8 cellular contexts compared by ENCODE assay signal in genomic region chr1:201955009-201955749, GRCh38. TPM values are rescaled to one million over a fixed set of nuclear protein-coding genes. Genes with fewer than 3 reads are reported as not detected.
A peak's percentile ranks its signal among the peaks of the same experiment; 100 is the strongest.
DNase-seq lines count a peak whose midpoint lies in the region; ATAC-seq and TF ChIP-seq lines count a peak whose summit lies in the region.

TIMM17A (plus strand) TSS chr1:201955503; CDS start chr1:201955527, 24 bp downstream.

- peak; percentile 99 for ATAC-seq in HG02588 (IDR thresholded peaks at IDR 0.05; ENCODE audit: unreplicated experiment)
- peak; percentile 100 for ATAC-seq in SK-N-SH treated with all-trans-retinoic acid at 6 μM for 48 hours

- H3K4me3 Mint-ChIP-seq in activated naive CD4-positive, alpha-beta T cell treated with anti-CD3 and anti-CD28 coated beads, Interleukin-2, amount 50 U/mL, for 24 hours, result peak within 1 kb of the TSS; percentile 89

- H3K36me3 ChIP-seq in GM06990 (ENCODE audit: control insufficient read depth, insufficient read depth, low read length), result peaks cover 3% of the 10 kb centered on the region

- peak within 1 kb of the TSS; percentile 92 for H3K27ac Mint-ChIP-seq in activated naive CD4-positive, alpha-beta T cell treated with anti-CD3 and anti-CD28 coated beads, Interleukin-2, amount 50 U/mL, for 24 hours

- H3K27ac ChIP-seq in temporal lobe (ENCODE audit: low read depth, low read length), result peak within 1 kb of the TSS; percentile 66

- H3K4me3 ChIP-seq in GM06990 (replicated peaks; ENCODE audit: low read depth, low read length), result peak within 1 kb of the TSS; percentile 97

- H3K36me3 Mint-ChIP-seq in activated naive CD4-positive, alpha-beta T cell treated with anti-CD3 and anti-CD28 coated beads, Interleukin-2, amount 50 U/mL, for 24 hours, result peaks cover 10% of the 10 kb centered on the region

- no peaks in the 10 kb centered on the region for H3K9me3 Mint-ChIP-seq in activated naive CD4-positive, alpha-beta T cell treated with anti-CD3 and anti-CD28 coated beads, Interleukin-2, amount 50 U/mL, for 24 hours

- H3K4me1 Mint-ChIP-seq in activated naive CD4-positive, alpha-beta T cell treated with anti-CD3 and anti-CD28 coated beads, Interleukin-2, amount 50 U/mL, for 24 hours, result peaks cover 20% of the 10 kb centered on the region

- H3K27me3 ChIP-seq in GM06990 (replicated peaks; ENCODE audit: control insufficient read depth, insufficient read depth, low read length), result no peaks in the 10 kb centered on the region

- no peak for TF ChIP-seq CTCF in GM06990 (IDR thresholded peaks at IDR 0.05; ENCODE audit: insufficient read depth, low read length, poor library complexity, severe bottlenecking)

- H3K27me3 Mint-ChIP-seq in activated naive CD4-positive, alpha-beta T cell treated with anti-CD3 and anti-CD28 coated beads, Interleukin-2, amount 50 U/mL, for 24 hours, result no peaks in the 10 kb centered on the region

- DNase-seq in GM06990 (ENCODE audit: extremely low read depth, insufficient read length) (peak; percentile 96), NCI-H1092 (lab: John Stamatoyannopoulos, UW) (peak; percentile 98), glomerular endothelial cell (ENCODE audit: extremely low read depth, low read depth, low spot score) (peak; percentile 89), occipital lobe (lab: John Stamatoyannopoulos, UW) (peak; percentile 96)

TF ChIP-seq in SK-N-SH treated with all-trans-retinoic acid at 6 μM for 48 hours, 23 proteins besides CTCF, POLR2A, EP300 and RAD21:
- no peak for TF ChIP-seq ISL1 (CRISPR knock-in tag; IDR thresholded peaks at IDR 0.05)
- TF ChIP-seq CSDC2 (CRISPR knock-in tag; IDR thresholded peaks at IDR 0.05), result no peak

RNA-seq across cellular contexts. Expression of gene TIMM17A, which starts in this region (rescaled TPM):
- total RNA-seq in glomerular endothelial cell, result 47.8 and 48.4 TPM in 2 replicates
- total RNA-seq in occipital lobe, result 54.0 TPM
- 41.8 TPM for total RNA-seq in temporal lobe

Comparison
In these comparisons a context has a peak if more than half of its experiments do, and no peak if none do; other contexts are left out.
1. Peak in every context shown above with its lines: DNase-seq, ATAC-seq, H3K4me3 ChIP-seq and H3K27ac ChIP-seq.